In the genomic region with DNA sequence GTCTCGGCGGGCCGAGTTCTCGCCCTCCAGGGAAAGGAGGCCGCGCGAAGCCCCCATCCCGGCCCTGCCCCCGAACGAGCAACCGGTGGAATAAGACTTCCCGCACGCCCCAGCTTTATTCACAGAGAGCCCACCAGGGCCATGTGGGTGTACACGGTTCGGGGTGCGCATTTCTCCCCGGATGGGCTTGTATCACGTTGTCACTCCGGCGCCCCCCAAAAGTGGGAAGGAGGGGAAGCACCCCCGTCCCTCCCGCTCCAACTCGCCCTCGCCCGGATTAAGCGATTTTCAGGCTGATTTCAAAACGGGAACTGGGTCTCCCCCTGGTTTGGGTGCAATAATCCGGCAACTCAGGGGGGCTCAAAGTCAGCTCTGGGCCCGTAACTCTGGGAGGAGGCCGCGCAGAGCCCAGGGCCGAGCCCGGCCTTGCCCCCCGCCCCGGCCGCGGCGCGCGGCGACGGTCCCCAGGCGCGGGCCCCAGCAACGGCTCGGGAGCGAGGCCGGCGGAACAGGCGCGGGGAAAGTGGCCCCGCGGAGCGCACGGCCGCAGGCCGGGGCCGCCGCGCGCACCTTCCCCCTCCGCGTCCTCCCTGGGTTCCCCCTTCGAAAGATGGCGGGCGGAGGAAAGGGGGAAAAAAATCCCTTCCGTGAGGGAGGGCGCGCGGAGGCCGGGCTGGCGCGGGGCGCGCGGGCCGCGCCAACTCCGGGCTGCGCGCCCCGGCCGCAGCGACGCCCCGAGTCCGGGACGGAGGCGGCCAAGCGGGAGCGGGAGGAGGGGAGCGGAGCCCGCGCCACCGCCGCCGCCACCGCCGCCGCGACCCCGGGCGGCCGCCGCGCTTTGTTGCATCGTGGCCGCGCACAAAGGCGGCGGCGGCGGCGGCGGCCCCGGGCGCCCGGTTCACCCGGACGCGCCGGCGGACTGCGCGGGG, we compare ENCODE assay signal across 8 cellular contexts. TPM values are rescaled to one million over a fixed set of nuclear protein-coding genes. Genes with fewer than 3 reads are reported as not detected.
DNase-seq lines count a peak whose midpoint lies in the region; ATAC-seq and TF ChIP-seq lines count a peak whose summit lies in the region.

No MANE protein-coding gene starts in this region.

- no peaks in the 10 kb centered on the region for H3K36me3 ChIP-seq in KMS-11 (ENCODE audit: insufficient read depth)
- H3K36me3 ChIP-seq in uterus = no peaks in the 10 kb centered on the region

- no peaks in the 10 kb centered on the region for H3K9me3 ChIP-seq in uterus

- TF ChIP-seq POLR2A in uterus (IDR thresholded peaks at IDR 0.05) = no peak

- no peaks in the 10 kb centered on the region for H3K9me3 Mint-ChIP-seq in activated CD8-positive, alpha-beta T cell treated with anti-CD3 and anti-CD28 coated beads for 36 hours
- H3K9me3 Mint-ChIP-seq in naive B cell = no peaks in the 10 kb centered on the region

- H3K4me3 Mint-ChIP-seq in activated CD8-positive, alpha-beta T cell treated with anti-CD3 and anti-CD28 coated beads for 36 hours = peak overlapping the region; percentile 89
- H3K4me3 Mint-ChIP-seq in naive B cell = peak overlapping the region; percentile 84 to 96 (median 92)

- peak overlapping the region; percentile 53; the same call in 1 of the 2 replicates for H3K9ac ChIP-seq in KMS-11

- H3K4me1 ChIP-seq in KMS-11 (ENCODE audit: low read depth, poor library complexity, severe bottlenecking) (no peaks in the 10 kb centered on the region), uterus (peaks cover 12 to 24% of the 10 kb centered on the region in 2 donors)

- TF ChIP-seq CTCF in KMS-11 (conservative IDR thresholded peaks at IDR 0.05; ENCODE audit: low read depth, low read length) = no peak
- TF ChIP-seq CTCF in activated CD8-positive, alpha-beta T cell treated with anti-CD3 and anti-CD28 coated beads for 36 hours (IDR thresholded peaks at IDR 0.05) = no peak
- no peak for TF ChIP-seq CTCF in uterus (IDR thresholded peaks at IDR 0.05)

- H3K79me2 ChIP-seq in KMS-11 (ENCODE audit: insufficient read depth, low read depth) = no peaks in the 10 kb centered on the region

- peaks cover 33% of the 10 kb centered on the region for H3K4me1 Mint-ChIP-seq in activated CD8-positive, alpha-beta T cell treated with anti-CD3 and anti-CD28 coated beads for 36 hours (ENCODE audit: low read depth)
- peaks cover 23 to 47% (median 42%) of the 10 kb centered on the region in 3 donors for H3K4me1 Mint-ChIP-seq in naive B cell

- H2AFZ ChIP-seq in KMS-11 (ENCODE audit: low read depth) = no peak overlapping the region

- H3K4me2 ChIP-seq in KMS-11 = peak overlapping the region; percentile 71

- no peaks in the 10 kb centered on the region for H4K20me1 ChIP-seq in KMS-11 (ENCODE audit: insufficient read depth)

- H3K27me3 ChIP-seq in KMS-11 (ENCODE audit: insufficient read depth, low read depth) = peaks cover 32% of the 10 kb centered on the region
- no peaks in the 10 kb centered on the region for H3K27me3 ChIP-seq in uterus

- intact Hi-C loops in activated CD8-positive, alpha-beta T cell treated with anti-CD3 and anti-CD28 coated beads for 36 hours (cut with micrococcal nuclease) = loop anchor here (5.0 kb wide), 1 partner anchor 40 kb away; a partner anchor contains a TSS
- intact Hi-C loops in uterus (cut with DNase I; ENCODE audit: low total_unique reads) = no loop called here

- CTCF ChIA-PET in activated CD8-positive, alpha-beta T cell treated with anti-CD3 and anti-CD28 coated beads for 36 hours (lab: Charles Lee) = interaction anchor here (1.6 to 1.8 kb wide), 2 partner anchors 31 to 285 kb away, joined by 5 to 7 read pairs; no protein-coding TSS in a partner anchor

- POLR2A ChIA-PET in activated CD8-positive, alpha-beta T cell treated with anti-CD3 and anti-CD28 coated beads for 36 hours (lab: Charles Lee) = interaction anchor here (0.8 to 2.2 kb wide), 3 partner anchors 40 to 97 kb away, joined by 3 to 20 read pairs (median 9); a partner anchor contains a TSS

- H3K27me3 Mint-ChIP-seq in activated CD8-positive, alpha-beta T cell treated with anti-CD3 and anti-CD28 coated beads for 36 hours = peaks cover 14% of the 10 kb centered on the region
- H3K27me3 Mint-ChIP-seq in naive B cell = peaks cover 3 to 16% (median 9%) of the 10 kb centered on the region in 3 donors

- H3K36me3 Mint-ChIP-seq in activated CD8-positive, alpha-beta T cell treated with anti-CD3 and anti-CD28 coated beads for 36 hours (ENCODE audit: low read depth) = peaks cover 1% of the 10 kb centered on the region
- no peaks in the 10 kb centered on the region for H3K36me3 Mint-ChIP-seq in naive B cell

- ATAC-seq in GM21381 (IDR thresholded peaks at IDR 0.05; ENCODE audit: unreplicated experiment) = peak; percentile 7
- ATAC-seq in activated CD8-positive, alpha-beta T cell treated with anti-CD3 and anti-CD28 coated beads for 36 hours = peak; percentile 4
- peak; percentile 6 to 10 for ATAC-seq in naive B cell (ENCODE audit: low read depth in 2 of 2)

- no peak overlapping the region for H3K4me3 ChIP-seq in KMS-11 (IDR thresholded peaks at IDR 0.05; ENCODE audit: insufficient read depth, low read depth, low read length)
- peak overlapping the region; percentile 69 to 76 for H3K4me3 ChIP-seq in uterus

- H3K27ac ChIP-seq in KMS-11 = no peak overlapping the region
- H3K27ac ChIP-seq in epithelial cell of prostate = peak overlapping the region; percentile 50
- H3K27ac ChIP-seq in uterus = peak overlapping the region; percentile 82 to 100

- peak overlapping the region; percentile 95 for H3K27ac Mint-ChIP-seq in activated CD8-positive, alpha-beta T cell treated with anti-CD3 and anti-CD28 coated beads for 36 hours
- H3K27ac Mint-ChIP-seq in naive B cell = peak overlapping the region in 3 of 6 donors; percentile 58 to 89 (median 73)

- peak; percentile 36 for DNase-seq in Caki2 (ENCODE audit: low read depth)
- DNase-seq in activated CD8-positive, alpha-beta T cell treated with anti-CD3 and anti-CD28 coated beads for 36 hours = peak; percentile 59
- DNase-seq in epithelial cell of prostate (ENCODE audit: low read depth, low spot score) = no peak
- DNase-seq in naive B cell = peak; percentile 30
- peak in 1 of 2 donors; percentile 23 for DNase-seq in uterus
- no peak for DNase-seq in KG1 (lab: John Stamatoyannopoulos, UW)

- in situ Hi-C loops in Caki2 (cut with HindIII; ENCODE audit: low pct_unique_long_range_greater_than_20kb, low sequenced_read_pairs) = no loop called here

RNA-seq across cellular contexts. Expression of a gene that starts 0.6 kb away (rescaled TPM):
- 1.3 and 2.9 TPM in 2 replicates for total RNA-seq in Caki2 (2014; rRNA removed; shearing (Covaris generic); ENCODE audit: low replicate concordance)
- 10 to 100 TPM; 32.7 to 37.7 TPM for total RNA-seq in activated CD8-positive, alpha-beta T cell treated with anti-CD3 and anti-CD28 coated beads for 36 hours
- 10 to 100 TPM in 5 of 6 donors, 1 to 10 TPM in 1; 9.0 to 26.2 (median 15.1) TPM for polyA plus RNA-seq in naive B cell (ENCODE audit: low read depth in 6 of 6)
- 10 to 100 TPM in 3 of 4 donors, 1 to 10 TPM in 1; 7.2 to 85.0 (median 42.6) TPM for total RNA-seq in uterus

RNA-seq across cellular contexts. Expression of a gene that starts 41.9 kb away (rescaled TPM):
- 27.1 and 30.5 TPM in 2 replicates for total RNA-seq in Caki2 (2014; rRNA removed; shearing (Covaris generic); ENCODE audit: low replicate concordance)
- total RNA-seq in activated CD8-positive, alpha-beta T cell treated with anti-CD3 and anti-CD28 coated beads for 36 hours = 1 to 10 TPM; 8.1 to 8.2 TPM
- polyA plus RNA-seq in naive B cell (ENCODE audit: low read depth in 6 of 6) = 10 to 100 TPM; 31.3 to 45.1 (median 35.9) TPM
- total RNA-seq in uterus = 10 to 100 TPM in 2 of 4 donors, 1 to 10 TPM in 2; 7.4 to 23.9 (median 13.6) TPM

Comparison
In these comparisons a context has a peak if more than half of its experiments do, and no peak if none do; other contexts are left out.
1. DNase-seq: peak in Caki2 (single experiment), activated CD8-positive, alpha-beta T cell treated with anti-CD3 and anti-CD28 coated beads for 36 hours (single experiment) and naive B cell (single experiment); none in epithelial cell of prostate (single experiment) and KG1 (single experiment).
2. Peak in every context shown above with its lines, with median percentiles within 50 percentile points of each other: ATAC-seq.